ENCODE assay signal across 19 cellular contexts in genomic region chr14:24082411-24083080, GRCh38. TPM values are rescaled to one million over a fixed set of nuclear protein-coding genes. Genes with fewer than 3 reads are reported as not detected.
DNase-seq lines count a peak whose midpoint lies in the region; ATAC-seq lines count a peak whose summit lies in the region.
"Had no signal": no experiment of that assay in that cellular context is flagged by ENCODE, and none has a peak within 500 bp of the region (broad histone marks: within the 10 kb centered on the region; RNA-seq: fewer than 3 reads in every experiment).

No MANE protein-coding gene starts in this region.

- peak overlapping the region; percentile 72 for H3K27ac Mint-ChIP-seq in activated naive CD4-positive, alpha-beta T cell treated with anti-CD3 and anti-CD28 coated beads, Interleukin-2, amount 50 U/mL, for 24 hours
- peak overlapping the region in 1 of 2 donors; percentile 32 for H3K27ac Mint-ChIP-seq in activated naive CD4-positive, alpha-beta T cell treated with anti-CD3 and anti-CD28 coated beads, Interleukin-2, amount 50 U/mL, for 72 hours
- no peak overlapping the region for H3K27ac Mint-ChIP-seq in activated CD4-positive, alpha-beta memory T cell treated with anti-CD3 and anti-CD28 coated beads, Interleukin-2, amount 10 ng/mL, durations not matched to agents 7 days and 5 days
- peak overlapping the region in 2 of 6 donors; percentile 24 to 62 for H3K27ac Mint-ChIP-seq in immature natural killer cell
- H3K27ac Mint-ChIP-seq in stimulated activated memory B cell treated with anti-CD40 and anti-IgM and Interleukin-4, amounts not matched to agents 10 μg/mL and 1 μg/mL and 100 μg/mL, for 72 hours: peak overlapping the region; percentile 91

- H3K9me3 Mint-ChIP-seq in activated naive CD4-positive, alpha-beta T cell treated with anti-CD3 and anti-CD28 coated beads, Interleukin-2, amount 50 U/mL, for 24 hours: no peaks in the 10 kb centered on the region
- H3K9me3 Mint-ChIP-seq in activated naive CD4-positive, alpha-beta T cell treated with anti-CD3 and anti-CD28 coated beads, Interleukin-2, amount 50 U/mL, for 72 hours: no peaks in the 10 kb centered on the region
- no peaks in the 10 kb centered on the region for H3K9me3 Mint-ChIP-seq in activated CD4-positive, alpha-beta memory T cell treated with anti-CD3 and anti-CD28 coated beads, Interleukin-2, amount 10 ng/mL, durations not matched to agents 7 days and 5 days
- no peaks in the 10 kb centered on the region for H3K9me3 Mint-ChIP-seq in immature natural killer cell
- H3K9me3 Mint-ChIP-seq in stimulated activated memory B cell treated with anti-CD40 and anti-IgM and Interleukin-4, amounts not matched to agents 10 μg/mL and 1 μg/mL and 100 μg/mL, for 72 hours: no peaks in the 10 kb centered on the region

- no peaks in the 10 kb centered on the region for H3K27me3 Mint-ChIP-seq in activated naive CD4-positive, alpha-beta T cell treated with anti-CD3 and anti-CD28 coated beads, Interleukin-2, amount 50 U/mL, for 24 hours
- peaks cover 11% of the 10 kb centered on the region for H3K27me3 Mint-ChIP-seq in activated CD4-positive, alpha-beta memory T cell treated with anti-CD3 and anti-CD28 coated beads, Interleukin-2, amount 10 ng/mL, durations not matched to agents 7 days and 5 days
- H3K27me3 Mint-ChIP-seq in immature natural killer cell (ENCODE audit: low read depth in 3 of 3): peaks cover 0 to 7% (median 0%) of the 10 kb centered on the region in 3 donors
- no peaks in the 10 kb centered on the region for H3K27me3 Mint-ChIP-seq in stimulated activated memory B cell treated with anti-CD40 and anti-IgM and Interleukin-4, amounts not matched to agents 10 μg/mL and 1 μg/mL and 100 μg/mL, for 72 hours

- H3K4me3 Mint-ChIP-seq in activated naive CD4-positive, alpha-beta T cell treated with anti-CD3 and anti-CD28 coated beads, Interleukin-2, amount 50 U/mL, for 24 hours: peak overlapping the region; percentile 83
- peak overlapping the region; percentile 74 for H3K4me3 Mint-ChIP-seq in activated CD4-positive, alpha-beta memory T cell treated with anti-CD3 and anti-CD28 coated beads, Interleukin-2, amount 10 ng/mL, durations not matched to agents 7 days and 5 days
- H3K4me3 Mint-ChIP-seq in immature natural killer cell: peak overlapping the region; percentile 80 to 86 (median 83)
- H3K4me3 Mint-ChIP-seq in stimulated activated memory B cell treated with anti-CD40 and anti-IgM and Interleukin-4, amounts not matched to agents 10 μg/mL and 1 μg/mL and 100 μg/mL, for 72 hours: peak overlapping the region; percentile 83

- CTCF ChIA-PET in activated CD4-positive, alpha-beta memory T cell treated with anti-CD3 and anti-CD28 coated beads, Interleukin-2, amount 10 ng/mL, durations not matched to agents 7 days and 5 days (lab: Charles Lee): interaction anchor here (3.6 to 4.3 kb wide), 3 partner anchors 10 to 26 kb away, joined by 33 to 82 read pairs (median 41); partner anchors contain the start of gene PCK2

- peaks cover 21% of the 10 kb centered on the region for H3K27me3 ChIP-seq in H7 (ENCODE audit: control insufficient read depth, insufficient read depth, low read length)
- H3K27me3 ChIP-seq: breast epithelium, uterus had no signal

- POLR2A ChIA-PET in activated CD4-positive, alpha-beta memory T cell treated with anti-CD3 and anti-CD28 coated beads, Interleukin-2, amount 10 ng/mL, durations not matched to agents 7 days and 5 days (lab: Charles Lee): interaction anchor here (0.9 to 5.1 kb wide), 11 partner anchors 8 to 78 kb away, joined by 3 to 105 read pairs (median 9); partner anchors contain the start of genes DCAF11, EMC9, IRF9 and NRL

- no peak for DNase-seq in activated naive CD4-positive, alpha-beta T cell treated with anti-CD3 and anti-CD28 coated beads, Interleukin-2, amount 50 U/mL, for 72 hours (ENCODE audit: low spot score in 2 of 2)
- DNase-seq in activated CD4-positive, alpha-beta memory T cell treated with anti-CD3 and anti-CD28 coated beads, Interleukin-2, amount 10 ng/mL, durations not matched to agents 7 days and 5 days: no peak
- DNase-seq in immature natural killer cell (no peak), H7 (no peak), midbrain (lab: John Stamatoyannopoulos, UW) (no peak)
- DNase-seq: activated effector memory CD4-positive, alpha-beta T cell treated with Interleukin-2 at 50 U/mL for 16 hours; DMS53; effector memory CD4-positive, alpha-beta T cell; left ventricle myocardium superior; NCI-H2081; stimulated activated naive CD4-positive, alpha-beta T cell; uterus had no signal

- H3K36me3 ChIP-seq in H7 (replicated peaks; ENCODE audit: control insufficient read depth, insufficient read depth, low read length): no peaks in the 10 kb centered on the region
- H3K36me3 ChIP-seq: breast epithelium, uterus had no signal

- no peak for ATAC-seq in activated naive CD4-positive, alpha-beta T cell treated with anti-CD3 and anti-CD28 coated beads, Interleukin-2, amount 50 U/mL, for 72 hours
- no peak for ATAC-seq in stimulated activated memory B cell treated with anti-CD40 and anti-IgM and Interleukin-4, amounts not matched to agents 10 μg/mL and 1 μg/mL and 100 μg/mL, for 72 hours
- ATAC-seq in HG02763 (IDR thresholded peaks at IDR 0.05; ENCODE audit: unreplicated experiment): no peak
- ATAC-seq: activated CD4-positive, CD25-positive, alpha-beta regulatory T cell treated with anti-CD3 and anti-CD28 coated beads, Interleukin-2, amount 50 U/mL, for 24 hours had no signal

- no peaks in the 10 kb centered on the region for H3K36me3 Mint-ChIP-seq in activated naive CD4-positive, alpha-beta T cell treated with anti-CD3 and anti-CD28 coated beads, Interleukin-2, amount 50 U/mL, for 24 hours
- H3K36me3 Mint-ChIP-seq in activated naive CD4-positive, alpha-beta T cell treated with anti-CD3 and anti-CD28 coated beads, Interleukin-2, amount 50 U/mL, for 72 hours: no peaks in the 10 kb centered on the region
- H3K36me3 Mint-ChIP-seq in activated CD4-positive, alpha-beta memory T cell treated with anti-CD3 and anti-CD28 coated beads, Interleukin-2, amount 10 ng/mL, durations not matched to agents 7 days and 5 days (ENCODE audit: low read depth): no peaks in the 10 kb centered on the region
- peaks cover 0 to 4% (median 0%) of the 10 kb centered on the region in 3 donors for H3K36me3 Mint-ChIP-seq in immature natural killer cell
- H3K36me3 Mint-ChIP-seq in stimulated activated memory B cell treated with anti-CD40 and anti-IgM and Interleukin-4, amounts not matched to agents 10 μg/mL and 1 μg/mL and 100 μg/mL, for 72 hours: no peaks in the 10 kb centered on the region

- H3K4me3 ChIP-seq in H7 (ENCODE audit: insufficient read depth, low read depth, low read length): no peak overlapping the region

- peaks cover 19% of the 10 kb centered on the region for H3K4me1 Mint-ChIP-seq in activated naive CD4-positive, alpha-beta T cell treated with anti-CD3 and anti-CD28 coated beads, Interleukin-2, amount 50 U/mL, for 24 hours
- H3K4me1 Mint-ChIP-seq in activated CD4-positive, alpha-beta memory T cell treated with anti-CD3 and anti-CD28 coated beads, Interleukin-2, amount 10 ng/mL, durations not matched to agents 7 days and 5 days: peaks cover 25% of the 10 kb centered on the region
- H3K4me1 Mint-ChIP-seq in immature natural killer cell: peaks cover 11 to 13% of the 10 kb centered on the region in 2 donors
- H3K4me1 Mint-ChIP-seq in stimulated activated memory B cell treated with anti-CD40 and anti-IgM and Interleukin-4, amounts not matched to agents 10 μg/mL and 1 μg/mL and 100 μg/mL, for 72 hours: peaks cover 39% of the 10 kb centered on the region

RNA-seq across cellular contexts. Expression of gene CPNE6, which starts 11.2 kb away (rescaled TPM):
- under 1 TPM in 1 of 2 donors, not detected in 1; 0.14 TPM for total RNA-seq in activated naive CD4-positive, alpha-beta T cell treated with anti-CD3 and anti-CD28 coated beads, Interleukin-2, amount 50 U/mL, for 72 hours
- total RNA-seq in activated CD4-positive, alpha-beta memory T cell treated with anti-CD3 and anti-CD28 coated beads, Interleukin-2, amount 10 ng/mL, durations not matched to agents 7 days and 5 days: not detected
- not detected for polyA plus RNA-seq in immature natural killer cell
- 0.04 TPM in 1 of 2 replicates, not detected in the other for total RNA-seq in H7 (2014; rRNA removed; shearing (Covaris generic))
- total RNA-seq: breast epithelium, left ventricle myocardium superior, M059J, RPMI7951 had no signal

RNA-seq across cellular contexts. Expression of gene PCK2, which starts 11.6 kb away (rescaled TPM):
- 10 to 100 TPM; 40.9 to 89.2 TPM for total RNA-seq in activated naive CD4-positive, alpha-beta T cell treated with anti-CD3 and anti-CD28 coated beads, Interleukin-2, amount 50 U/mL, for 72 hours
- total RNA-seq in activated CD4-positive, alpha-beta memory T cell treated with anti-CD3 and anti-CD28 coated beads, Interleukin-2, amount 10 ng/mL, durations not matched to agents 7 days and 5 days: 10 to 100 TPM; 88.5 to 90.6 TPM
- 10 to 100 TPM in 2 of 3 donors, 1 to 10 TPM in 1; 8.2 to 13.3 (median 12.0) TPM for polyA plus RNA-seq in immature natural killer cell
- total RNA-seq in H7 (2014; rRNA removed; shearing (Covaris generic)): 73.7 and 80.1 TPM in 2 replicates

RNA-seq across cellular contexts. Expression of gene CARMIL3, which starts 30.7 kb away (rescaled TPM):
- total RNA-seq in activated naive CD4-positive, alpha-beta T cell treated with anti-CD3 and anti-CD28 coated beads, Interleukin-2, amount 50 U/mL, for 72 hours: 1 to 10 TPM; 2.1 to 6.7 TPM
- total RNA-seq in activated CD4-positive, alpha-beta memory T cell treated with anti-CD3 and anti-CD28 coated beads, Interleukin-2, amount 10 ng/mL, durations not matched to agents 7 days and 5 days: 1 to 10 TPM; 3.7 to 4.2 TPM
- under 1 TPM; 0.09 to 0.82 (median 0.32) TPM for polyA plus RNA-seq in immature natural killer cell
- total RNA-seq in H7 (2014; rRNA removed; shearing (Covaris generic)): 2.3 and 6.5 TPM in 2 replicates
- total RNA-seq: M059J had no signal

RNA-seq across cellular contexts. Expression of gene DCAF11, which starts 32.0 kb away (rescaled TPM):
- 100 to 1,000 TPM in 1 of 2 donors, 10 to 100 TPM in 1; 66.7 to 146 TPM for total RNA-seq in activated naive CD4-positive, alpha-beta T cell treated with anti-CD3 and anti-CD28 coated beads, Interleukin-2, amount 50 U/mL, for 72 hours
- total RNA-seq in activated CD4-positive, alpha-beta memory T cell treated with anti-CD3 and anti-CD28 coated beads, Interleukin-2, amount 10 ng/mL, durations not matched to agents 7 days and 5 days: 10 to 100 TPM; 94.1 to 98.2 TPM
- 100 to 1,000 TPM in 1 of 3 donors, 10 to 100 TPM in 2; 91.1 to 129 (median 98.2) TPM for polyA plus RNA-seq in immature natural killer cell
- 70.4 and 90.1 TPM in 2 replicates for total RNA-seq in H7 (2014; rRNA removed; shearing (Covaris generic))

RNA-seq across cellular contexts. Expression of gene NRL, which starts 32.2 kb away (rescaled TPM):
- total RNA-seq in activated naive CD4-positive, alpha-beta T cell treated with anti-CD3 and anti-CD28 coated beads, Interleukin-2, amount 50 U/mL, for 72 hours: 1 to 10 TPM; 2.9 to 4.8 TPM
- total RNA-seq in activated CD4-positive, alpha-beta memory T cell treated with anti-CD3 and anti-CD28 coated beads, Interleukin-2, amount 10 ng/mL, durations not matched to agents 7 days and 5 days: 1 to 10 TPM; 2.1 to 2.4 TPM
- polyA plus RNA-seq in immature natural killer cell: 1 to 10 TPM; 2.8 to 4.1 (median 3.0) TPM
- total RNA-seq in H7 (2014; rRNA removed; shearing (Covaris generic)): 0.87 and 2.1 TPM in 2 replicates
